Comparison of ENCODE assay signal across 14 cellular contexts in genomic region chr18:34834897-34835296, GRCh38.
A peak's percentile ranks its signal among the peaks of the same experiment; 100 is the strongest.
DNase-seq lines count a peak whose midpoint lies in the region; ATAC-seq, FAIRE-seq and TF ChIP-seq lines count a peak whose summit lies in the region.
"Had no signal": no experiment of that assay in that cellular context is flagged by ENCODE, and none has a peak within 500 bp of the region (broad histone marks: within the 10 kb centered on the region; RNA-seq: fewer than 3 reads in every experiment).

No MANE protein-coding gene starts in this region.

- BruUV-seq in Caco-2 (replicated peaks; lab: Mats Ljungman, UMichigan): no TSS peak

- H3K79me2 ChIP-seq in astrocyte (ENCODE audit: insufficient read depth, low read length): no peaks in the 10 kb centered on the region

- in situ Hi-C loops in transverse colon (cut with MboI; ENCODE audit: low pct_ligation_motif_present in 1 of 4, low pct_unique_long_range_greater_than_20kb in 1 of 4, low sequenced_read_pairs in 3 of 4): no loop called here

- no peak for TF ChIP-seq CTCF in astrocyte (IDR thresholded peaks at IDR 0.05; ENCODE audit: insufficient read depth, low read depth, low read length)
- no peak for TF ChIP-seq CTCF in transverse colon (IDR thresholded peaks at IDR 0.05)
- no peak for TF ChIP-seq CTCF in Caco-2 (IDR thresholded peaks at IDR 0.05; ENCODE audit: insufficient read depth in 1 of 2, low read depth in 1 of 2, low read length in 1 of 2, severe bottlenecking in 1 of 2, unreplicated experiment in 1 of 2)

- H3K27ac Mint-ChIP-seq in activated naive CD8-positive, alpha-beta T cell: peak overlapping the region; percentile 55
- no peak overlapping the region for H3K27ac Mint-ChIP-seq in activated naive CD8-positive, alpha-beta T cell treated with anti-CD3 and anti-CD28 coated beads, Interleukin-2, amount 50 U/mL, for 24 hours
- no peak overlapping the region for H3K27ac Mint-ChIP-seq in astrocyte (ENCODE audit: unreplicated experiment)
- no peak overlapping the region for H3K27ac Mint-ChIP-seq in Caco-2 (ENCODE audit: unreplicated experiment)
- H3K27ac Mint-ChIP-seq: immature natural killer cell; naive thymus-derived CD8-positive, alpha-beta T cell had no signal

- H3K4me3 ChIP-seq in astrocyte (ENCODE audit: insufficient read depth, low read depth, low read length): no peak overlapping the region
- no peak overlapping the region for H3K4me3 ChIP-seq in transverse colon
- no peak overlapping the region for H3K4me3 ChIP-seq in Caco-2 (ENCODE audit: low read depth, low read length)

- no peak overlapping the region for H3K4me3 Mint-ChIP-seq in activated naive CD8-positive, alpha-beta T cell
- no peak overlapping the region for H3K4me3 Mint-ChIP-seq in activated naive CD8-positive, alpha-beta T cell treated with anti-CD3 and anti-CD28 coated beads, Interleukin-2, amount 50 U/mL, for 24 hours
- H3K4me3 Mint-ChIP-seq in astrocyte (ENCODE audit: unreplicated experiment) (no peak overlapping the region), Caco-2 (ENCODE audit: unreplicated experiment) (no peak overlapping the region)
- H3K4me3 Mint-ChIP-seq: immature natural killer cell; naive thymus-derived CD8-positive, alpha-beta T cell had no signal

- H3K9me3 ChIP-seq in astrocyte (ENCODE audit: insufficient read depth, low read depth, low read length): no peaks in the 10 kb centered on the region
- no peaks in the 10 kb centered on the region for H3K9me3 ChIP-seq in transverse colon
- no peaks in the 10 kb centered on the region for H3K9me3 ChIP-seq in Caco-2

- no peak overlapping the region for H3K9ac ChIP-seq in astrocyte (ENCODE audit: low read length)

- H3K9me3 Mint-ChIP-seq in activated naive CD8-positive, alpha-beta T cell (ENCODE audit: low read depth): no peaks in the 10 kb centered on the region
- H3K9me3 Mint-ChIP-seq in activated naive CD8-positive, alpha-beta T cell treated with anti-CD3 and anti-CD28 coated beads, Interleukin-2, amount 50 U/mL, for 24 hours: peaks cover 3% of the 10 kb centered on the region
- H3K9me3 Mint-ChIP-seq in astrocyte (ENCODE audit: unreplicated experiment): peaks cover 1% of the 10 kb centered on the region
- H3K9me3 Mint-ChIP-seq in Caco-2 (ENCODE audit: unreplicated experiment): no peaks in the 10 kb centered on the region
- H3K9me3 Mint-ChIP-seq: immature natural killer cell; naive thymus-derived CD8-positive, alpha-beta T cell had no signal

- no peak for DNase-seq in activated naive CD8-positive, alpha-beta T cell treated with anti-CD3 and anti-CD28 coated beads, Interleukin-2, amount 50 U/mL, for 24 hours
- DNase-seq in astrocyte (ENCODE audit: low read depth) (peak; percentile 19), inferior parietal cortex (ENCODE audit: extremely low spot score) (peak; percentile 49), transverse colon (no peak), T1000 (lab: John Stamatoyannopoulos, UW) (no peak), Caco-2 (no peak)
- DNase-seq: immature natural killer cell; MM.1S; naive thymus-derived CD8-positive, alpha-beta T cell; NCI-H345; T-helper 9 cell had no signal

- 49 to 50% methylated on average over 2 of the region's 2 CpGs for WGBS in transverse colon (ENCODE audit: low coverage in 1 of 2), 2 donors

- intact Hi-C loops in transverse colon (cut with DNase I; ENCODE audit: low total_unique reads): no loop called here
- intact Hi-C loops in Caco-2 (cut with micrococcal nuclease; ENCODE audit: unreplicated experiment): no loop called here

- CTCF ChIA-PET in Caco-2 (lab: Charles Lee): no interaction called here

- no peaks in the 10 kb centered on the region for H4K20me1 ChIP-seq in astrocyte (ENCODE audit: insufficient read depth, low read length)

- no peak for TF ChIP-seq EP300 in transverse colon (IDR thresholded peaks at IDR 0.05; ENCODE audit: low read depth)

- H3K27ac ChIP-seq in astrocyte (ENCODE audit: low read depth, low read length) (no peak overlapping the region), transverse colon (peak overlapping the region; percentile 19 to 42 (median 31))
- H3K27ac ChIP-seq: epithelial cell of prostate had no signal

- no peak for TF ChIP-seq POLR2A in transverse colon (IDR thresholded peaks at IDR 0.05)

- no peak for ATAC-seq in activated naive CD8-positive, alpha-beta T cell treated with anti-CD3 and anti-CD28 coated beads, Interleukin-2, amount 50 U/mL, for 24 hours
- no peak for ATAC-seq in GM21367 (IDR thresholded peaks at IDR 0.05; ENCODE audit: unreplicated experiment)
- ATAC-seq: naive thymus-derived CD8-positive, alpha-beta T cell had no signal

- H2AFZ ChIP-seq in astrocyte (ENCODE audit: low read depth, low read length): no peak overlapping the region

- H3K27me3 Mint-ChIP-seq in activated naive CD8-positive, alpha-beta T cell: peaks cover 6% of the 10 kb centered on the region
- H3K27me3 Mint-ChIP-seq in activated naive CD8-positive, alpha-beta T cell treated with anti-CD3 and anti-CD28 coated beads, Interleukin-2, amount 50 U/mL, for 24 hours: peaks cover 2% of the 10 kb centered on the region
- no peaks in the 10 kb centered on the region for H3K27me3 Mint-ChIP-seq in astrocyte (ENCODE audit: low read depth, unreplicated experiment)
- no peaks in the 10 kb centered on the region for H3K27me3 Mint-ChIP-seq in Caco-2 (ENCODE audit: insufficient read depth, unreplicated experiment)

- POLR2A ChIA-PET in Caco-2 (lab: Charles Lee): no interaction called here

- no peak overlapping the region for H3K4me2 ChIP-seq in astrocyte (ENCODE audit: low read length)

- H3K36me3 Mint-ChIP-seq in activated naive CD8-positive, alpha-beta T cell: no peaks in the 10 kb centered on the region
- H3K36me3 Mint-ChIP-seq in activated naive CD8-positive, alpha-beta T cell treated with anti-CD3 and anti-CD28 coated beads, Interleukin-2, amount 50 U/mL, for 24 hours (ENCODE audit: low read depth): no peaks in the 10 kb centered on the region
- H3K36me3 Mint-ChIP-seq in astrocyte (ENCODE audit: low read depth, unreplicated experiment) (peaks cover 13% of the 10 kb centered on the region), Caco-2 (ENCODE audit: insufficient read depth, unreplicated experiment) (no peaks in the 10 kb centered on the region)
- H3K36me3 Mint-ChIP-seq: immature natural killer cell; naive thymus-derived CD8-positive, alpha-beta T cell had no signal

- H3K36me3 ChIP-seq in astrocyte (ENCODE audit: insufficient read depth, low read length): no peaks in the 10 kb centered on the region
- H3K36me3 ChIP-seq in transverse colon: no peaks in the 10 kb centered on the region
- H3K36me3 ChIP-seq in Caco-2 (ENCODE audit: control insufficient read depth, insufficient read depth, low read length): no peaks in the 10 kb centered on the region

- H3K4me1 ChIP-seq in astrocyte (ENCODE audit: insufficient read depth, low read length): no peaks in the 10 kb centered on the region
- peaks cover 0 to 6% (median 0%) of the 10 kb centered on the region in 4 donors for H3K4me1 ChIP-seq in transverse colon
- no peaks in the 10 kb centered on the region for H3K4me1 ChIP-seq in Caco-2

- no peak for FAIRE-seq in astrocyte (lab: Jason Lieb, UNC)

- no peaks in the 10 kb centered on the region for H3K4me1 Mint-ChIP-seq in activated naive CD8-positive, alpha-beta T cell (ENCODE audit: low read depth)
- H3K4me1 Mint-ChIP-seq in activated naive CD8-positive, alpha-beta T cell treated with anti-CD3 and anti-CD28 coated beads, Interleukin-2, amount 50 U/mL, for 24 hours: peaks cover 4% of the 10 kb centered on the region
- no peaks in the 10 kb centered on the region for H3K4me1 Mint-ChIP-seq in astrocyte (ENCODE audit: low read depth, unreplicated experiment)
- H3K4me1 Mint-ChIP-seq in Caco-2 (ENCODE audit: low read depth, unreplicated experiment): no peaks in the 10 kb centered on the region
- H3K4me1 Mint-ChIP-seq: immature natural killer cell; naive thymus-derived CD8-positive, alpha-beta T cell had no signal

- H3K27me3 ChIP-seq in astrocyte (ENCODE audit: insufficient read depth, low read length) (no peaks in the 10 kb centered on the region), transverse colon (no peaks in the 10 kb centered on the region), Caco-2 (replicated peaks; ENCODE audit: control insufficient read depth, insufficient read depth, low read length) (no peaks in the 10 kb centered on the region)

Comparison
In these comparisons a context has a peak if more than half of its experiments do, and no peak if none do; other contexts are left out.
1. DNase-seq: peak in astrocyte (single experiment) and inferior parietal cortex (single experiment); none in activated naive CD8-positive, alpha-beta T cell treated with anti-CD3 and anti-CD28 coated beads, Interleukin-2, amount 50 U/mL, for 24 hours (single experiment), transverse colon (single experiment), T1000 (single experiment) and Caco-2 (0 of 2).